Comparison of ENCODE assay signal across 9 cellular contexts in genomic region chr16:3019594-3020246, GRCh38. TPM values are rescaled to one million over a fixed set of nuclear protein-coding genes. Genes with fewer than 3 reads are reported as not detected.
DNase-seq lines count a peak whose midpoint lies in the region; ATAC-seq, FAIRE-seq and TF ChIP-seq lines count a peak whose summit lies in the region.
"Had no signal": no experiment of that assay in that cellular context is flagged by ENCODE, and none has a peak within 500 bp of the region (broad histone marks: within the 10 kb centered on the region; RNA-seq: fewer than 3 reads in every experiment).

No MANE protein-coding gene starts in this region.

- peaks cover 4% of the 10 kb centered on the region for H3K79me2 ChIP-seq in DND-41 (ENCODE audit: insufficient read depth, low read length)
- H3K79me2 ChIP-seq in OCI-LY7 (ENCODE audit: insufficient read depth, low read depth, low read length), result no peaks in the 10 kb centered on the region

- H2AFZ ChIP-seq in DND-41 (ENCODE audit: low read depth, low read length), result peak overlapping the region; percentile 75
- H2AFZ ChIP-seq in OCI-LY7 (ENCODE audit: low read length), result peak overlapping the region; percentile 69; the same call in 1 of the 2 replicates

- intact Hi-C loops in OCI-LY7 (cut with micrococcal nuclease; ENCODE audit: unreplicated experiment), result loop anchor here (2.0 kb wide), 1 partner anchor 17 kb away; no protein-coding TSS in a partner anchor
- intact Hi-C loops in pancreas (cut with DNase I), result no loop called here

- ATAC-seq in DND-41 (ENCODE audit: insufficient read depth, low read depth) (no peak), pancreas (no peak)

- H3K9me3 ChIP-seq in DND-41 (ENCODE audit: insufficient read depth, low read length, severe bottlenecking) (no peaks in the 10 kb centered on the region), OCI-LY7 (ENCODE audit: low read length) (no peaks in the 10 kb centered on the region), pancreas (no peaks in the 10 kb centered on the region)

- H3K27me3 ChIP-seq in DND-41 (ENCODE audit: insufficient read depth, low read length, poor library complexity) (no peaks in the 10 kb centered on the region), pancreas (no peaks in the 10 kb centered on the region)

- POLR2A ChIA-PET in OCI-LY7 (lab: Charles Lee), result interaction anchor here (1.0 to 1.7 kb wide), 3 partner anchors 8 to 12 kb away, joined by 3 to 7 read pairs (median 3); no protein-coding TSS in a partner anchor

- H4K20me1 ChIP-seq in DND-41 (ENCODE audit: insufficient read depth, low read length) (peaks cover 7% of the 10 kb centered on the region), OCI-LY7 (ENCODE audit: insufficient read depth, low read length) (no peaks in the 10 kb centered on the region)

- H3K27ac ChIP-seq in DND-41 (ENCODE audit: low read length) (0 out of 2 replicates have a peak overlapping the region, but pooled peaks have one; percentile 21), OCI-LY7 (ENCODE audit: low read depth, low read length, poor library complexity, severe bottlenecking) (no peak overlapping the region), epithelial cell of prostate (peak overlapping the region; percentile 99), pancreas (peak overlapping the region; percentile 97 to 100 (median 98))

- H3K4me2 ChIP-seq in DND-41 (ENCODE audit: insufficient read depth, low read length) (peak overlapping the region; percentile 83), OCI-LY7 (ENCODE audit: low read length) (peak overlapping the region; percentile 86)

- BruUV-seq in OCI-LY7 (replicated peaks; lab: Mats Ljungman, UMichigan), result no TSS peak

- H3K9ac ChIP-seq in DND-41 (ENCODE audit: low read depth, low read length), result peak overlapping the region; percentile 64

- DNase-seq in DND-41, result no peak
- no peak for DNase-seq in OCI-LY7 (ENCODE audit: low spot score)
- no peak for DNase-seq in epithelial cell of prostate (ENCODE audit: low read depth, low spot score)
- DNase-seq in pancreas, result no peak
- DNase-seq in NCI-H2107 treated with DMSO at 0.1 percent for 48 hours (lab: John Stamatoyannopoulos, UW; ENCODE audit: unreplicated experiment), result no peak
- no peak for DNase-seq in SIG-M5 (lab: John Stamatoyannopoulos, UW)
- no peak for DNase-seq in DMS53 treated with DMSO at 0.1 percent for 48 hours (lab: John Stamatoyannopoulos, UW; ENCODE audit: unreplicated experiment)
- DNase-seq in D341Med (ENCODE audit: low spot score), result no peak

- H3K36me3 ChIP-seq in DND-41 (ENCODE audit: insufficient read depth, low read length) (no peaks in the 10 kb centered on the region), OCI-LY7 (ENCODE audit: insufficient read depth, low read length) (no peaks in the 10 kb centered on the region), pancreas (peaks cover 0 to 3% (median 0%) of the 10 kb centered on the region in 3 donors)

- CTCF ChIA-PET in OCI-LY7 (lab: Charles Lee; ENCODE audit: unreplicated experiment), result interaction anchor here (0.6 kb wide), 1 partner anchor 106 kb away, joined by 3 read pairs; no protein-coding TSS in a partner anchor

- TF ChIP-seq CTCF in DND-41 (IDR thresholded peaks at IDR 0.05; ENCODE audit: borderline replicate concordance, extremely low read depth, low read length, poor library complexity, severe bottlenecking) (no peak), OCI-LY7 (conservative IDR thresholded peaks at IDR 0.05; ENCODE audit: low read length) (no peak), pancreas (IDR thresholded peaks at IDR 0.05) (no peak)

- WGBS in pancreas, 2 donors, result 24 to 32% methylated on average over 37 to 40 of the region's 40 CpGs

- H3K9me2 ChIP-seq in OCI-LY7 (ENCODE audit: insufficient read depth, low read length), result no peaks in the 10 kb centered on the region

- H3K4me3 ChIP-seq in DND-41 (ENCODE audit: low read depth in 1 of 2, low read length in 2 of 2) (peak overlapping the region; percentile 6 to 61; a peak in 2 of 4 replicates), OCI-LY7 (ENCODE audit: low read depth, low read length, poor library complexity, severe bottlenecking) (peak overlapping the region; percentile 68), pancreas (peak overlapping the region in 3 of 4 donors; percentile 64 to 93 (median 87))

- FAIRE-seq in pancreas (lab: Jason Lieb, UNC), result no peak

- H3K4me1 ChIP-seq in DND-41 (ENCODE audit: insufficient read depth, low read length) (peaks cover 49% of the 10 kb centered on the region), OCI-LY7 (ENCODE audit: insufficient read depth, low read length, poor library complexity, severe bottlenecking) (peaks cover 39% of the 10 kb centered on the region), pancreas (peaks cover 15 to 32% (median 25%) of the 10 kb centered on the region in 3 donors)

RNA-seq across cellular contexts. Expression of gene TNFRSF12A, which starts 0.4 kb away (rescaled TPM):
- total RNA-seq in OCI-LY7 (2014; rRNA removed; shearing (Covaris generic)), result 4.1 and 4.9 TPM in 2 replicates
- total RNA-seq in OCI-LY7 (2022) (1.3 and 1.9 TPM in 2 replicates), pancreas (10 to 100 TPM; 26.8 to 91.1 (median 66.7) TPM)
- 100 to 1,000 TPM; 166 to 185 TPM for polyA plus RNA-seq in pancreas

RNA-seq across cellular contexts. Expression of gene CLDN6, which starts 1.7 kb away (rescaled TPM):
- total RNA-seq in OCI-LY7 (2014; rRNA removed; shearing (Covaris generic)), result not detected in 2 replicates
- not detected in 2 replicates for total RNA-seq in OCI-LY7 (2022)
- total RNA-seq in pancreas, result 1 to 10 TPM in 2 of 6 donors, under 1 TPM in 4; 0.37 to 5.1 (median 0.73) TPM
- 1 to 10 TPM in 1 of 2 donors, under 1 TPM in 1; 0.12 to 3.2 TPM for polyA plus RNA-seq in pancreas
- total RNA-seq: SK-MEL-5 had no signal

RNA-seq across cellular contexts. Expression of gene HCFC1R1, which starts 4.0 kb away (rescaled TPM):
- 17.1 and 29.1 TPM in 2 replicates for total RNA-seq in OCI-LY7 (2014; rRNA removed; shearing (Covaris generic))
- total RNA-seq in OCI-LY7 (2022), result 32.2 and 39.4 TPM in 2 replicates
- total RNA-seq in pancreas, result 10 to 100 TPM; 10.5 to 24.1 (median 12.4) TPM
- polyA plus RNA-seq in pancreas, result 100 to 1,000 TPM in 1 of 2 donors, 10 to 100 TPM in 1; 93.1 to 119 TPM

RNA-seq across cellular contexts. Expression of gene THOC6, which starts 4.1 kb away (rescaled TPM):
- 33.7 and 36.0 TPM in 2 replicates for total RNA-seq in OCI-LY7 (2014; rRNA removed; shearing (Covaris generic))
- 26.3 and 33.6 TPM in 2 replicates for total RNA-seq in OCI-LY7 (2022)
- 10 to 100 TPM in 1 of 6 donors, 1 to 10 TPM in 5; 6.2 to 13.0 (median 7.7) TPM for total RNA-seq in pancreas
- 10 to 100 TPM; 33.2 to 38.2 TPM for polyA plus RNA-seq in pancreas

RNA-seq across cellular contexts. Expression of gene CLDN9, which starts 7.0 kb away (rescaled TPM):
- 0.44 TPM in 1 of 2 replicates, not detected in the other for total RNA-seq in OCI-LY7 (2014; rRNA removed; shearing (Covaris generic))
- 0.42 and 0.59 TPM in 2 replicates for total RNA-seq in OCI-LY7 (2022)
- total RNA-seq in pancreas, result 1 to 10 TPM; 1.7 to 5.1 (median 2.4) TPM
- polyA plus RNA-seq in pancreas, result 10 to 100 TPM; 10.5 to 12.1 TPM
- total RNA-seq: SK-MEL-5 had no signal

Comparison
In these comparisons a context has a peak if more than half of its experiments do, and no peak if none do; other contexts are left out.
1. H3K4me3 ChIP-seq: peak in every context shown above with its lines; median percentile 87 in pancreas; 68 in OCI-LY7; 34 in DND-41.
2. RNA of gene TNFRSF12A, which starts 0.4 kb away (total RNA-seq): 26.8 to 91.1 TPM in pancreas; 1.3 to 4.9 TPM in OCI-LY7; every median in the first group is over 4 times any median in the second.